ENCODE assay signal across 8 cellular contexts in the genomic region with DNA sequence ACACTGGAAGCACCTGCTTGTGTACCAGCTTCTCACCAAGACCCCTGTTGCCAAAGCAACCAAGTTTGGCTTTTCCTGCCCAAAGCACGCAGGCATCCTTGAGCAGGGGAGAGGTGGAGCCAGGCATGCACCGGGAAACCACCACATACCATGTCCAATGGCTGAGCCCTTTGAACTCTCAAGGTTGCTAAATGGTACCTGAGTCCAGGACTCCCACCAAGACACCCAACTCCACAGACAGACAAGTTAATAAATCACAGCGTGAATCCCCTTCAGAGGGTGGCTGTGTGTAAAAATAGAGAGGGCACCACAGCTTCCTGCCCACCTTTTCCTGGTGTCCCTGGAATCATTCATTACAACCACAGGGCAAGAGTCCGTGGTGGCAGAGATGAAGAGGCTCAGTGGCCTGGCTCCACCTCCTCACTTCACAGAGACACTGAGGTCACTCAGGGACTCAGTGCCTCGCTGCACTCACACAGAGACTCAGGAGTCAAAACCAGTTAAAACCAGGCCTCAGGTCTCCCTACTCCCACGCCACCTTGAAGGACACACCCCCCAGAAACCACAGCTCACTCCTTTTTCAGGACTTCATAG.
DNase-seq lines count a peak whose midpoint lies in the region; ATAC-seq and TF ChIP-seq lines count a peak whose summit lies in the region.

No MANE protein-coding gene starts in this region.

- DNase-seq in glomerular visceral epithelial cell (ENCODE audit: extremely low spot score) (peak; percentile 12), HPDE6-E6E7 (ENCODE audit: extremely low spot score) (no peak), NCI-H345 (lab: John Stamatoyannopoulos, UW) (no peak), NCI-H146 treated with DMSO at 0.1 percent for 48 hours (lab: John Stamatoyannopoulos, UW; ENCODE audit: unreplicated experiment) (no peak), left lobe of liver (ENCODE audit: low spot score) (no peak)

- peak; percentile 33 for TF ChIP-seq POLR2A in GM15510 (IDR thresholded peaks at IDR 0.05; ENCODE audit: borderline replicate concordance, extremely low read depth, insufficient read length)

- ATAC-seq in GM19438 (IDR thresholded peaks at IDR 0.05; ENCODE audit: low read depth, unreplicated experiment) (peak; percentile 56), HG03139 (IDR thresholded peaks at IDR 0.05; ENCODE audit: unreplicated experiment) (peak; percentile 58), left lobe of liver (no peak)
